25 cellular contexts compared by ENCODE assay signal in the genomic region with DNA sequence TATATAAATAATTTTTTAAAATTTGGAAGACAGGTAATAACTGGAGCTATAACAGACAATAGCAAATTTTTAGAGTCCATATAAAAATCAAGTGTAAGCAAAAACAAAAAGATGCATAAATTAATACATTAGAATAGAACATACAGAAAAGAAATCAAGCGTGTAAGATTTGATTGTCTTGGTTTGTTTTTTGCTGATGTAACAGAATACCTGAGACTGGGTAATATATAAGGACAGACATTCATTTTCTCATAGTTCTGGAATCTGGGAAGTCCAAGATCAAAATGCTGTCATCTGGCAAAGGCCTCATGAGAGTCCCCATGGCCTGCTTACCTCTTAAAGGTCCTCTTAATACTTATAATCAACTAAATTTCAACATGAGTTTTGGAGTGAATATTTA.
DNase-seq lines count a peak whose midpoint lies in the region; ATAC-seq, FAIRE-seq and TF ChIP-seq lines count a peak whose summit lies in the region.
"Had no signal": no experiment of that assay in that cellular context is flagged by ENCODE, and none has a peak within 500 bp of the region (broad histone marks: within the 10 kb centered on the region; RNA-seq: fewer than 3 reads in every experiment).

No MANE protein-coding gene starts in this region.

- TF ChIP-seq EP300 in A549 (IDR thresholded peaks at IDR 0.05): no peak
- TF ChIP-seq EP300 in K562 (IDR thresholded peaks at IDR 0.05; ENCODE audit: low read length): no peak
- no peak for TF ChIP-seq EP300 in upper lobe of left lung (IDR thresholded peaks at IDR 0.05)
- no peak for TF ChIP-seq EP300 in suprapubic skin (IDR thresholded peaks at IDR 0.05)

- TF ChIP-seq POLR2A in A549 (IDR thresholded peaks at IDR 0.05; ENCODE audit: low read length) (no peak), K562 (conservative IDR thresholded peaks at IDR 0.05) (no peak), upper lobe of left lung (IDR thresholded peaks at IDR 0.05) (no peak), GM12891 (IDR thresholded peaks at IDR 0.05; ENCODE audit: low read depth, low read length) (no peak), suprapubic skin (IDR thresholded peaks at IDR 0.05) (no peak)

- FAIRE-seq in A549 (lab: Jason Lieb, UNC): no peak
- peak; percentile 21 for FAIRE-seq in D721Med (lab: Jason Lieb, UNC)
- no peak for FAIRE-seq in K562 (lab: Jason Lieb, UNC)
- FAIRE-seq in GM12891 (lab: Jason Lieb, UNC): no peak
- FAIRE-seq: GM12878, GM19239 had no signal

- POLR2A ChIA-PET in A549 (lab: Yijun Ruan, JAX): no interaction called here
- POLR2A ChIA-PET in K562 (lab: Yijun Ruan, JAX): no interaction called here

- in situ Hi-C loops in K562 (cut with MboI): no loop called here

- H3K27me3 ChIP-seq in K562 (ENCODE audit: control insufficient read depth in 2 of 2, insufficient read depth in 2 of 2, low read length in 2 of 2) (no peaks in the 10 kb centered on the region), upper lobe of left lung (no peaks in the 10 kb centered on the region), suprapubic skin (no peaks in the 10 kb centered on the region)
- H3K27me3 ChIP-seq: BLaER1 treated with 17β-estradiol and CSF1 and Interleukin-3, amounts not matched to agents 10 nM and 100 nM had no signal

- TF ChIP-seq RAD21 in A549 (conservative IDR thresholded peaks at IDR 0.05 in 1 of 2, IDR thresholded peaks at IDR 0.05 in 1 of 2) (no peak), K562 (CRISPR knock-in tag; conservative IDR thresholded peaks at IDR 0.05 in 1 of 2, IDR thresholded peaks at IDR 0.05 in 1 of 2) (no peak)

- DNase-seq in A549 (ENCODE audit: low read depth in 1 of 2, low spot score in 1 of 2): no peak
- no peak for DNase-seq in D721Med (ENCODE audit: insufficient read length, low spot score)
- peak; percentile 28 for DNase-seq in NCI-H69 (lab: John Stamatoyannopoulos, UW)
- no peak for DNase-seq in K562 (ENCODE audit: extremely low read depth in 1 of 4, low spot score in 3 of 4)
- DNase-seq in upper lobe of left lung: no peak
- DNase-seq in GM12891 (ENCODE audit: insufficient read length, low spot score): no peak
- DNase-seq in T-helper 2 cell: no peak
- no peak for DNase-seq in suprapubic skin (ENCODE audit: low spot score in 2 of 2)
- DNase-seq: 8988T; AML-193; Caco-2; Calu3; CD4-positive, alpha-beta T cell; CD8-positive, alpha-beta T cell; DMS 273 treated with DMSO at 0.1 percent for 48 hours; DMS153; DMS53; DMS79; DND-41; EL; GDM1 had no signal

- CTCF ChIA-PET in A549 (lab: Yijun Ruan, JAX): interaction anchor here (0.6 kb wide), 1 partner anchor 1550 kb away, joined by 3 read pairs; no protein-coding TSS in a partner anchor
- CTCF ChIA-PET in K562 (lab: Yijun Ruan, JAX; ENCODE audit: low intra/inter-chr PET ratio): no interaction called here

- no peaks in the 10 kb centered on the region for H4K20me1 ChIP-seq in K562 (replicated peaks; ENCODE audit: control insufficient read depth, insufficient read depth, low read length)
- H4K20me1 ChIP-seq: BLaER1 treated with 17β-estradiol and CSF1 and Interleukin-3, amounts not matched to agents 10 nM and 100 nM had no signal

- H3K4me2 ChIP-seq in A549: no peak overlapping the region
- H3K4me2 ChIP-seq in K562 (ENCODE audit: insufficient read depth, low read length): no peak overlapping the region
- H3K4me2 ChIP-seq: BLaER1 treated with 17β-estradiol and CSF1 and Interleukin-3, amounts not matched to agents 10 nM and 100 nM had no signal

- H3K9ac ChIP-seq in K562 (ENCODE audit: insufficient read depth in 1 of 2, low read depth in 2 of 2, low read length in 2 of 2): no peak overlapping the region
- H3K9ac ChIP-seq: BLaER1 treated with 17β-estradiol and CSF1 and Interleukin-3, amounts not matched to agents 10 nM and 100 nM had no signal

- H3K27ac ChIP-seq in A549 (no peak overlapping the region), K562 (ENCODE audit: extremely low read depth, low read depth, low read length) (no peak overlapping the region), upper lobe of left lung (no peak overlapping the region), suprapubic skin (no peak overlapping the region)
- H3K27ac ChIP-seq: BLaER1 treated with 17β-estradiol and CSF1 and Interleukin-3, amounts not matched to agents 10 nM and 100 nM; C4-2B had no signal

- TF ChIP-seq CTCF in A549 (IDR thresholded peaks at IDR 0.05): no peak
- TF ChIP-seq CTCF in D721Med (IDR thresholded peaks at IDR 0.05; ENCODE audit: insufficient read depth, missing control alignments): no peak
- TF ChIP-seq CTCF in K562 (IDR thresholded peaks at IDR 0.05 in 2 of 3, conservative IDR thresholded peaks at IDR 0.05 in 1 of 3; ENCODE audit: insufficient read depth in 2 of 3, low read depth in 1 of 3, low read length in 3 of 3): no peak
- TF ChIP-seq CTCF in upper lobe of left lung (IDR thresholded peaks at IDR 0.05): no peak
- TF ChIP-seq CTCF in suprapubic skin (IDR thresholded peaks at IDR 0.05): no peak

- no TSS peak for BruUV-seq in K562 (replicated peaks; lab: Mats Ljungman, UMichigan)

- ATAC-seq in A549 (no peak), K562 (no peak), upper lobe of left lung (ENCODE audit: low FRiP score in 2 of 2) (no peak)
- ATAC-seq: CD8-positive, alpha-beta T cell; GM12878 had no signal

- H3K4me3 ChIP-seq in A549 (no peak overlapping the region), K562 (no peak overlapping the region), upper lobe of left lung (no peak overlapping the region), suprapubic skin (no peak overlapping the region)
- H3K4me3 ChIP-seq: BLaER1 treated with 17β-estradiol and CSF1 and Interleukin-3, amounts not matched to agents 10 nM and 100 nM; GM12878 had no signal

- intact Hi-C loops in K562 (cut with micrococcal nuclease): no loop called here

- H3K36me3 ChIP-seq in K562 (ENCODE audit: control insufficient read depth, insufficient read depth, low read length) (no peaks in the 10 kb centered on the region), upper lobe of left lung (no peaks in the 10 kb centered on the region), suprapubic skin (no peaks in the 10 kb centered on the region)
- H3K36me3 ChIP-seq: BLaER1 treated with 17β-estradiol and CSF1 and Interleukin-3, amounts not matched to agents 10 nM and 100 nM had no signal

- 38% methylated on average over 1 of the region's 1 CpG for whole genome bisulfite sequencing in A549 (ENCODE audit: missing lambda C conversion rate)
- WGBS in K562 (ENCODE audit: insufficient coverage, low coverage, missing lambda C conversion rate): 35% methylated on average over 1 of the region's 1 CpG
- 92 to 94% methylated on average over 1 of the region's 1 CpG for whole genome bisulfite sequencing in upper lobe of left lung, 2 donors
- WGBS in suprapubic skin: 90% methylated on average over 1 of the region's 1 CpG

- H3K79me2 ChIP-seq in K562 (ENCODE audit: control insufficient read depth, insufficient read depth, low read length): no peaks in the 10 kb centered on the region

- H3K4me1 ChIP-seq in A549 (no peaks in the 10 kb centered on the region), K562 (replicated peaks in 1 of 2; ENCODE audit: control insufficient read depth in 2 of 2, insufficient read depth in 2 of 2, low read length in 2 of 2) (no peaks in the 10 kb centered on the region), upper lobe of left lung (no peaks in the 10 kb centered on the region), suprapubic skin (no peaks in the 10 kb centered on the region)
- H3K4me1 ChIP-seq: Caco-2 had no signal

- H2AFZ ChIP-seq in K562 (ENCODE audit: low read depth, low read length): no peak overlapping the region

- H3K9me3 ChIP-seq in A549 (0 out of 3 replicates have a peak, but pooled peaks cover under 1% of the 10 kb centered on the region), K562 (replicated peaks; ENCODE audit: control insufficient read depth, insufficient read depth, low read depth, low read length) (no peaks in the 10 kb centered on the region), upper lobe of left lung (no peaks in the 10 kb centered on the region), suprapubic skin (no peaks in the 10 kb centered on the region)
- H3K9me3 ChIP-seq: Caco-2 had no signal

- H3K9me1 ChIP-seq in K562 (ENCODE audit: control insufficient read depth, insufficient read depth, low read length): no peaks in the 10 kb centered on the region

TF ChIP-seq in A549, 52 proteins besides CTCF, POLR2A, EP300 and RAD21:
- TF ChIP-seq MAFK (IDR thresholded peaks at IDR 0.05; ENCODE audit: partially characterized antibody): peak; percentile 73
- TF ChIP-seq CBX2 (IDR thresholded peaks at IDR 0.05; ENCODE audit: borderline replicate concordance, low read depth): no peak
- no peak for TF ChIP-seq RARB (CRISPR knock-in tag; IDR thresholded peaks at IDR 0.05)

TF ChIP-seq in K562, 482 proteins besides CTCF, POLR2A, EP300 and RAD21:
- TF ChIP-seq NR3C1 (CRISPR knock-in tag; IDR thresholded peaks at IDR 0.05) (no peak), MAFG (tag; conservative IDR thresholded peaks at IDR 0.05) (peak; percentile 45; the same call in 1 of the 2 replicates), C11orf30 (IDR thresholded peaks at IDR 0.05; ENCODE audit: low read depth) (peak; percentile 64), MAFK (IDR thresholded peaks at IDR 0.05; ENCODE audit: low read length) (peak; percentile 32; the same call in 1 of the 2 replicates), ZNF644 (tag; IDR thresholded peaks at IDR 0.05; ENCODE audit: low read depth) (no peak), ZNF316 (IDR thresholded peaks at IDR 0.05) (peak; percentile 80), KLF1 (tag; IDR thresholded peaks at IDR 0.05) (no peak), MAFF (IDR thresholded peaks at IDR 0.05; ENCODE audit: low read length) (peak; percentile 49), HIVEP1 (CRISPR knock-in tag; IDR thresholded peaks at IDR 0.05) (no peak)

TF ChIP-seq in GM12891, 5 proteins besides CTCF, POLR2A, EP300 and RAD21:
- no peak for TF ChIP-seq POLR2AphosphoS5 (IDR thresholded peaks at IDR 0.05; ENCODE audit: low read depth, low read length)

Comparison
In these comparisons a context has a peak if more than half of its experiments do, and no peak if none do; other contexts are left out.
1. Of the 35 proteins assayed by ChIP-seq in both K562 and A549: peak only in K562: none; only in A549: none; in both: MAFK; in neither: 34.